8 cellular contexts compared by ENCODE assay signal in the genomic region with DNA sequence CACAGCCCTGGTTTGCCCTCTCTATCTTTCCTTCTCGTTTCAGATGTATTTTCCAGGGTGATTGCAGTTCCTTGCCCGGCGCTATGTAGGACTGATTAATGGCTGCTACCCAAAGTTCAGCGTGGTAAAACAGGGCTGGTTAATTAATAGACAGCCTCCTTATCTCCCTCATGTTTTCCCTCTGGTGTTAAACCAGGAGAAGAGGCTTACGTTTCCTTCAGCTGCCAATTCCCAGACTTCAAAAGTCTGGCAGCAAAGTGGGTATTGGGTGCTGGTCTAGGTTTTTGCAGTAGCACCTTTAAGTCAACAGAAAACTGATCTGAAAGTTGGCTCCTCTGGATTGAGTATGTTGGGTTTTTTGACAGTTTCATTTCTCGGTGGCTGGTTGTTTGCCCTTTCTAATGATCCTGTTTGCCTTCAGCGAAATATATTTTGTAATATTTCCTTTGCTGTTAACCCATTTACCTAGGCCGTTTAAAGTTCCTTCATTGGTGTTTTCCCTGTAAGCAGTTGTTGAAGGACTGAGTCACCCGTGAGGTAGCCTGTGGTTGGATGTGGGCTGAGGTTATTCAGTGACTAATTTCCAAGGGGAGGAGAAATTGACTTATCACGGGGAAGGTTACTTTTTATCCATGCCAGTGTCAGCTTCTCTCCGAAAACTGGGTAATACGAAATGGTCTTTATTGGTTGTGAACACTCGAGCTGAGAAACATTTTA.
DNase-seq lines count a peak whose midpoint lies in the region; ATAC-seq and TF ChIP-seq lines count a peak whose summit lies in the region.

No MANE protein-coding gene starts in this region.

- no peak for TF ChIP-seq CTCF in AG09309 (IDR thresholded peaks at IDR 0.05; ENCODE audit: control insufficient read depth, insufficient read depth, low read depth, low read length, missing control alignments)
- no peak for TF ChIP-seq CTCF in foreskin fibroblast (IDR thresholded peaks at IDR 0.05; ENCODE audit: low read depth, low read length)

- DNase-seq in AG09309 (ENCODE audit: low read depth) (peak; percentile 82), foreskin fibroblast (peak; percentile 56 to 79), GM19238 (ENCODE audit: insufficient read length, low spot score) (no peak), ecto neural progenitor cell (ENCODE audit: low spot score) (no peak)
- DNase-seq in activated CD4-positive, alpha-beta T cell treated with anti-CD3 and anti-CD28 coated beads, Interleukin-2, amount 50 U/mL, for 4 hours: peak; percentile 26 to 38
- peak in 2 of 3 experiments; percentile 42 to 53 for DNase-seq in stimulated activated CD4-positive, alpha-beta T cell treated with anti-CD3 and anti-CD28 coated beads, TNF-alpha, amount 100 ng/mL, for 24 hours (ENCODE audit: low read depth in 3 of 3)

- H3K4me3 ChIP-seq in AG09309 (ENCODE audit: control insufficient read depth, low read depth, low read length) (peak overlapping the region; percentile 24), foreskin fibroblast (ENCODE audit: low read depth in 1 of 2, low read length in 2 of 2) (peak overlapping the region in 1 of 2 donors; percentile 38)

- peak; percentile 51 for ATAC-seq in GM19023 (IDR thresholded peaks at IDR 0.05; ENCODE audit: unreplicated experiment)
- ATAC-seq in HG03520 (IDR thresholded peaks at IDR 0.05; ENCODE audit: unreplicated experiment): peak; percentile 41

Comparison
In these comparisons a context has a peak if more than half of its experiments do, and no peak if none do; other contexts are left out.
1. DNase-seq: peak in AG09309 (single experiment), activated CD4-positive, alpha-beta T cell treated with anti-CD3 and anti-CD28 coated beads, Interleukin-2, amount 50 U/mL, for 4 hours (2 of 2), foreskin fibroblast (2 of 2) and stimulated activated CD4-positive, alpha-beta T cell treated with anti-CD3 and anti-CD28 coated beads, TNF-alpha, amount 100 ng/mL, for 24 hours (2 of 3); none in GM19238 (single experiment) and ecto neural progenitor cell (single experiment).